ENCODE assay signal across 1 cellular context in genomic region chr7:26250239-26250638, GRCh38.
TF ChIP-seq lines count a peak whose summit lies in the region.

No MANE protein-coding gene starts in this region.

TF ChIP-seq in H1, 55 proteins besides CTCF, POLR2A, EP300 and RAD21:
- TF ChIP-seq BRCA1 (IDR thresholded peaks at IDR 0.05; ENCODE audit: low read depth, low read length): no peak
- TF ChIP-seq SIN3A (conservative IDR thresholded peaks at IDR 0.05 in 1 of 2, IDR thresholded peaks at IDR 0.05 in 1 of 2; ENCODE audit: low read depth in 1 of 2, low read length in 2 of 2): no peak
- TF ChIP-seq RXRA (IDR thresholded peaks at IDR 0.05; ENCODE audit: insufficient read depth, low read depth, low read length): no peak
- no peak for TF ChIP-seq TAF7 (optimal IDR thresholded peaks at IDR 0.05; ENCODE audit: borderline replicate concordance, low read depth, low read length)
- TF ChIP-seq RFX5 (IDR thresholded peaks at IDR 0.05; ENCODE audit: borderline replicate concordance, low read depth, low read length): no peak
- TF ChIP-seq ATF3 (IDR thresholded peaks at IDR 0.05; ENCODE audit: insufficient read depth, low read depth, low read length): no peak
- TF ChIP-seq CBX5 (IDR thresholded peaks at IDR 0.05; ENCODE audit: low read depth, low read length): no peak
- TF ChIP-seq SP2 (IDR thresholded peaks at IDR 0.05; ENCODE audit: low read length): no peak
- TF ChIP-seq SUZ12 (IDR thresholded peaks at IDR 0.05; ENCODE audit: low read length): no peak
- TF ChIP-seq TCF12 (IDR thresholded peaks at IDR 0.05; ENCODE audit: low read depth, low read length): no peak
- no peak for TF ChIP-seq KDM4A (IDR thresholded peaks at IDR 0.05; ENCODE audit: low read depth, low read length, severe bottlenecking)
- TF ChIP-seq SIX5 (IDR thresholded peaks at IDR 0.05; ENCODE audit: low read depth, low read length): no peak
- no peak for TF ChIP-seq GTF2F1 (IDR thresholded peaks at IDR 0.05; ENCODE audit: borderline replicate concordance, low read depth, low read length)
